21 cellular contexts compared by ENCODE assay signal in the genomic region with DNA sequence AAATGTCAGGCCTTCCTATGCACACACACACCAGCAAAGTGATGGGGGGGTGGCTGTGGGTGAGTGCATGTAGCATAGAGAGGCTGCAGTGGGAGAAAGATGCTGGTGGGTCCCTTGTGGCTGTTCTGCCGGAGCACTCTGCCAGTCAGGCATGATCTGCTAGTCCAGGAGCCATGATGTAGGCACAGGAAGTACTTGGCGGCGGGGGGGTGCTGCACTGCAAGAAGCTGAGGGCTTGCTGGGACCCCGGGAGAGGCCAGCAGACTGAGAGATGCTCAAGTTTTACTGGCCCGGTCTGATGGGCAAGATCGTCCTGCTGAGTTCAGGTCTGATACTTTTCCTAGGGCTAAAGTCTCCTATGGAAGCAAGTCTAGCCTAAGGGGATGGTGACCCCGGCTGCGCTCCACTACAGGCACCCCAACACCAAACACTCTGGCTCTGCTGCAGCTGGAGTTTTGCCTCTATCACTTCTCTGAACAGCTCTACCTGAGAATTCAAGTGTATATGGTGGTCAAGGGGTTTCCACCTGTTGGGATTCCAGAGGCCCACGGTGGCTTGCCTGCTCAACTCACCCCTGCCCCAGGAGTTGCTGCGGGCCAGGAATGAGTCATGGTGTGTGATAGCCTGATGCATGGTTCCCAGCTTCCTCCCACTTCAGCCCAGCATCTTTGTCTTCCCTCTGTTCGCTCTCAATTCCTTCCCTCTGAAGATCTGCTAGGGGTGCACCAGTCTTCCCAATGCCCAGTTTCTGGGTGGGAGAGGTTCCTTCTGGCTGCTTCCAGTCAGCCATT.
"Had no signal": no experiment of that assay in that cellular context is flagged by ENCODE, and none has a peak within 500 bp of the region (broad histone marks: within the 10 kb centered on the region; RNA-seq: fewer than 3 reads in every experiment).

No MANE protein-coding gene starts in this region.

- FAIRE-seq: keratinocyte had no signal

- H3K27me3 Mint-ChIP-seq: dendritic cell treated with granulocyte-macrophage colony-stimulating factor and Interleukin-4, amounts not matched to agents 40 ng/mL and 50 ng/mL, for 4 days; effector memory CD8-positive, alpha-beta T cell had no signal

- H3K27ac Mint-ChIP-seq: dendritic cell treated with granulocyte-macrophage colony-stimulating factor and Interleukin-4, amounts not matched to agents 40 ng/mL and 50 ng/mL, for 4 days; effector memory CD8-positive, alpha-beta T cell; natural killer cell had no signal

- H3K4me3 ChIP-seq: esophagus squamous epithelium, gastroesophageal sphincter, ovary, right atrium auricular region, smooth muscle cell, suprapubic skin, thyroid gland, upper lobe of left lung, vagina had no signal

- H3K4me3 Mint-ChIP-seq: dendritic cell treated with granulocyte-macrophage colony-stimulating factor and Interleukin-4, amounts not matched to agents 40 ng/mL and 50 ng/mL, for 4 days; effector memory CD8-positive, alpha-beta T cell; natural killer cell; neural crest cell had no signal

- H3K9me3 ChIP-seq: gastroesophageal sphincter, ovary, right atrium auricular region, thyroid gland, vagina had no signal

- H3K36me3 ChIP-seq: esophagus squamous epithelium, gastroesophageal sphincter, ovary, right atrium auricular region, suprapubic skin, thyroid gland, upper lobe of left lung, vagina had no signal

- DNase-seq: effector memory CD8-positive, alpha-beta T cell; esophagus squamous epithelium; foreskin fibroblast; glutamatergic neuron; left colon; mammary epithelial cell; natural killer cell; nucleus accumbens; ovary; stimulated activated CD4-positive, alpha-beta T cell treated with anti-CD3 and anti-CD28 coated beads, Interleukin-2, amount 100 ng/mL, for 48 hours; stimulated activated naive CD8-positive, alpha-beta T cell treated with anti-CD3 and anti-CD28 coated beads, Interleukin-15, Interleukin-2, amounts not matched to agents 100 U/mL and 50 U/mL, for 24 hours; thyroid gland had no signal

- H3K4me2 ChIP-seq: smooth muscle cell had no signal

- H3K36me3 Mint-ChIP-seq: natural killer cell had no signal

- ATAC-seq: effector memory CD8-positive, alpha-beta T cell; gastroesophageal sphincter; left colon; natural killer cell; stimulated activated naive CD8-positive, alpha-beta T cell treated with anti-CD3 and anti-CD28 coated beads, Interleukin-15, Interleukin-2, amounts not matched to agents 100 U/mL and 50 U/mL, for 24 hours had no signal

- H3K4me1 Mint-ChIP-seq: natural killer cell, neural crest cell had no signal

- H3K27me3 ChIP-seq: esophagus squamous epithelium, gastroesophageal sphincter, ovary, right atrium auricular region, suprapubic skin, thyroid gland, upper lobe of left lung, vagina had no signal

- H3K27ac ChIP-seq: esophagus squamous epithelium, gastroesophageal sphincter, ovary, right atrium auricular region, suprapubic skin, thyroid gland, upper lobe of left lung, vagina had no signal

- H3K4me1 ChIP-seq: esophagus squamous epithelium, gastroesophageal sphincter, right atrium auricular region, suprapubic skin, thyroid gland, upper lobe of left lung, vagina had no signal
